Comparison of ENCODE assay signal across 7 cellular contexts in the genomic region with DNA sequence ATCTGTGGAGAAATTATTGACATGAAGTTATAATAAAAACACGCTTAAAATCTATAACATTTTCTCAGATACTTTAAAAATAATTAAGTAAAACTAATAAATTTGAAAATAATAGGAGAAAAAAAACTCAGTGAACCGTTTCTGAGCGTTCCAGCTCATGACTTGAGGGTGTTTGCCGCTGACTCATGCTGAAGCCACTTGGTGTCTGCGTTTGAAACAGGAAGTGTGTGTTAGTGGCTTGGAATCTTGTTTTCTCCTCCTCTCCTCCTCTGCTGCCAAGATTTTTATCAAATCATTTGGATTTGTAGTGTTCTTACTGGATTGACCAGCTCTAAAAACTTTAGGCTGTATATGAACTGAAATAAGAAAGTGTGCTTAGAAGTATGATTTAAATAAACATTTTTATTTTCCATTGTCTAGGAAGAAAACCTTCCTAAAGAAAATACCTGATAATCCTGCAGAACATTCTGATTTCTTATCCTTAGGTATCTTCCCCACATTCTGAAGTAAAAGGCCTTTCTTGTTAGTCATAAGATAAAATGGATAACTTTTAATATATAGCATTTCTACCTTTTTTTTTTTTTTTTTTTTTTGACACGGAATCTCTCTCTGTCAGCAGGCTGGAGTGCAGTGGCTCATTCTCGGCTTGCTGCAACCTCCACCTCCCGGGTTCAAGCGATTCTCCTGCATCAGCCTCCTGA. TPM values are rescaled to one million over a fixed set of nuclear protein-coding genes. Genes with fewer than 3 reads are reported as not detected.
DNase-seq lines count a peak whose midpoint lies in the region; ATAC-seq and TF ChIP-seq lines count a peak whose summit lies in the region.

No MANE protein-coding gene starts in this region.

- DNase-seq in DMS79 treated with DMSO at 0.1 percent for 48 hours (lab: John Stamatoyannopoulos, UW), result peak; percentile 68
- DNase-seq in NB4 (ENCODE audit: low read depth), result peak; percentile 83
- DNase-seq in activated CD4-positive, alpha-beta memory T cell treated with anti-CD3 and anti-CD28 coated beads, Interleukin-2, amount 10 ng/mL, durations not matched to agents 7 days and 5 days, result peak; percentile 39
- peak; percentile 51 for DNase-seq in germinal center (ENCODE audit: low spot score)
- DNase-seq in trophoblast cell, result peak; percentile 77 to 89
- no peak for DNase-seq in HAP-1 (ENCODE audit: low spot score in 2 of 2)

- H4K12ac ChIP-seq in trophoblast cell (ENCODE audit: low read depth, low read length), result no peak overlapping the region

- CTCF ChIA-PET in activated CD4-positive, alpha-beta memory T cell treated with anti-CD3 and anti-CD28 coated beads, Interleukin-2, amount 10 ng/mL, durations not matched to agents 7 days and 5 days (lab: Charles Lee), result interaction anchor here (0.6 to 2.0 kb wide), 9 partner anchors 8 to 224 kb away, joined by 4 to 19 read pairs (median 6); no protein-coding TSS in a partner anchor

- H3K36me3 Mint-ChIP-seq in activated CD4-positive, alpha-beta memory T cell treated with anti-CD3 and anti-CD28 coated beads, Interleukin-2, amount 10 ng/mL, durations not matched to agents 7 days and 5 days (ENCODE audit: low read depth), result peaks cover 11% of the 10 kb centered on the region

- H3K23ac ChIP-seq in trophoblast cell (ENCODE audit: low read length), result no peak overlapping the region

- H2AK5ac ChIP-seq in trophoblast cell (ENCODE audit: low read length), result no peak overlapping the region

- H3K4ac ChIP-seq in trophoblast cell (ENCODE audit: low read depth, low read length), result no peak overlapping the region

- no CpG with 5 or more reads among the region's 9 CpGs for WGBS in trophoblast cell (ENCODE audit: extremely low coverage, insufficient coverage, insufficient read length)

- H3K9me3 ChIP-seq in trophoblast cell (ENCODE audit: insufficient read depth, low read depth, low read length) (no peaks in the 10 kb centered on the region), HAP-1 (no peaks in the 10 kb centered on the region)

- no peak overlapping the region for H3K18ac ChIP-seq in trophoblast cell (ENCODE audit: low read length)

- H3K27ac Mint-ChIP-seq in activated CD4-positive, alpha-beta memory T cell treated with anti-CD3 and anti-CD28 coated beads, Interleukin-2, amount 10 ng/mL, durations not matched to agents 7 days and 5 days, result no peak overlapping the region

- no peak overlapping the region for H2BK120ac ChIP-seq in trophoblast cell (ENCODE audit: insufficient read depth, low read length, poor library complexity)

- no peak for TF ChIP-seq POLR2A in NB4 (IDR thresholded peaks at IDR 0.05; ENCODE audit: extremely low read depth, insufficient read length)

- H3K9ac ChIP-seq in trophoblast cell (ENCODE audit: low read length), result no peak overlapping the region

- H2AFZ ChIP-seq in trophoblast cell (ENCODE audit: insufficient read depth, low read length, poor library complexity), result no peak overlapping the region

- H3K27ac ChIP-seq in trophoblast cell (ENCODE audit: low read depth, low read length), result peak overlapping the region; percentile 26

- POLR2A ChIA-PET in activated CD4-positive, alpha-beta memory T cell treated with anti-CD3 and anti-CD28 coated beads, Interleukin-2, amount 10 ng/mL, durations not matched to agents 7 days and 5 days (lab: Charles Lee), result interaction anchor here (1.6 kb wide), 1 partner anchor 114 kb away, joined by 3 read pairs; no protein-coding TSS in a partner anchor

- H3K4me1 ChIP-seq in trophoblast cell (ENCODE audit: control insufficient read depth in 1 of 2, insufficient read depth in 2 of 2, low read length in 2 of 2), result peaks cover 12 to 13% of the 10 kb centered on the region in 2 experiments
- H3K4me1 ChIP-seq in HAP-1, result peaks cover 46% of the 10 kb centered on the region

- H3K4me1 Mint-ChIP-seq in activated CD4-positive, alpha-beta memory T cell treated with anti-CD3 and anti-CD28 coated beads, Interleukin-2, amount 10 ng/mL, durations not matched to agents 7 days and 5 days, result peaks cover 51% of the 10 kb centered on the region

- peaks cover 16% of the 10 kb centered on the region for H3K79me1 ChIP-seq in trophoblast cell (ENCODE audit: low read length)

- H3K27me3 ChIP-seq in trophoblast cell (ENCODE audit: insufficient read depth, low read length), result no peaks in the 10 kb centered on the region
- H3K27me3 ChIP-seq in HAP-1 (ENCODE audit: low read depth), result no peaks in the 10 kb centered on the region

- H3K27me3 Mint-ChIP-seq in activated CD4-positive, alpha-beta memory T cell treated with anti-CD3 and anti-CD28 coated beads, Interleukin-2, amount 10 ng/mL, durations not matched to agents 7 days and 5 days, result no peaks in the 10 kb centered on the region

- peak overlapping the region; percentile 30 for H3K4me3 ChIP-seq in NB4 (ENCODE audit: low read depth, low read length)
- no peak overlapping the region for H3K4me3 ChIP-seq in trophoblast cell (ENCODE audit: low read depth, low read length)
- no peak overlapping the region for H3K4me3 ChIP-seq in HAP-1

- H3K4me2 ChIP-seq in trophoblast cell (ENCODE audit: low read length), result no peak overlapping the region

- ATAC-seq in GM21619 (IDR thresholded peaks at IDR 0.05; ENCODE audit: unreplicated experiment), result peak; percentile 50

- H3K36me3 ChIP-seq in trophoblast cell (ENCODE audit: control insufficient read depth in 1 of 2, insufficient read depth in 2 of 2, low read length in 2 of 2) (peaks cover 2 to 3% of the 10 kb centered on the region in 2 experiments), HAP-1 (replicated peaks) (peaks cover 6% of the 10 kb centered on the region)

- no peaks in the 10 kb centered on the region for H3K9me3 Mint-ChIP-seq in activated CD4-positive, alpha-beta memory T cell treated with anti-CD3 and anti-CD28 coated beads, Interleukin-2, amount 10 ng/mL, durations not matched to agents 7 days and 5 days

- peaks cover 12% of the 10 kb centered on the region for H3K79me2 ChIP-seq in trophoblast cell (ENCODE audit: control insufficient read depth, insufficient read depth, low read length, poor library complexity)

- no peak overlapping the region for H2BK5ac ChIP-seq in trophoblast cell (ENCODE audit: low read depth, low read length, poor library complexity)

- no peak for TF ChIP-seq CTCF in NB4 (IDR thresholded peaks at IDR 0.05; ENCODE audit: low read depth, low read length)

- H3K14ac ChIP-seq in trophoblast cell (ENCODE audit: low read length), result no peak overlapping the region

- in situ Hi-C loops in HAP-1 (cut with MboI; ENCODE audit: low sequenced_read_pairs), result no loop called here

- H4K8ac ChIP-seq in trophoblast cell (ENCODE audit: low read depth, low read length), result no peak overlapping the region

- no peak overlapping the region for H4K91ac ChIP-seq in trophoblast cell (ENCODE audit: low read depth, low read length)

- H3K4me3 Mint-ChIP-seq in activated CD4-positive, alpha-beta memory T cell treated with anti-CD3 and anti-CD28 coated beads, Interleukin-2, amount 10 ng/mL, durations not matched to agents 7 days and 5 days, result no peak overlapping the region

- no peak overlapping the region for H2BK12ac ChIP-seq in trophoblast cell (ENCODE audit: low read length)

RNA-seq across cellular contexts. Expression of gene USP10, which starts 30.8 kb away (rescaled TPM):
- 10 to 100 TPM; 92.2 to 94.4 TPM for total RNA-seq in activated CD4-positive, alpha-beta memory T cell treated with anti-CD3 and anti-CD28 coated beads, Interleukin-2, amount 10 ng/mL, durations not matched to agents 7 days and 5 days
- polyA plus RNA-seq in trophoblast cell (2013), result 86.2 and 87.9 TPM in 2 replicates

Comparison
In these comparisons a context has a peak if more than half of its experiments do, and no peak if none do; other contexts are left out.
1. DNase-seq: peak in DMS79 treated with DMSO at 0.1 percent for 48 hours (single experiment), NB4 (single experiment), activated CD4-positive, alpha-beta memory T cell treated with anti-CD3 and anti-CD28 coated beads, Interleukin-2, amount 10 ng/mL, durations not matched to agents 7 days and 5 days (single experiment), germinal center (single experiment) and trophoblast cell (2 of 2); none in HAP-1 (0 of 2).